Comparison of ENCODE assay signal across 7 cellular contexts in genomic region chr7:41711283-41712064, GRCh38. TPM values are rescaled to one million over a fixed set of nuclear protein-coding genes. Genes with fewer than 3 reads are reported as not detected.
DNase-seq lines count a peak whose midpoint lies in the region; ATAC-seq and TF ChIP-seq lines count a peak whose summit lies in the region.

No MANE protein-coding gene starts in this region.

- no peaks in the 10 kb centered on the region for H3K9me3 Mint-ChIP-seq in endothelial cell (ENCODE audit: unreplicated experiment)
- H3K9me3 Mint-ChIP-seq in neural progenitor cell = no peaks in the 10 kb centered on the region

- H3K4me3 Mint-ChIP-seq in endothelial cell (ENCODE audit: unreplicated experiment) = no peak overlapping the region
- H3K4me3 Mint-ChIP-seq in neural progenitor cell = no peak overlapping the region

- H3K79me2 ChIP-seq in neural progenitor cell (ENCODE audit: low read depth) = no peaks in the 10 kb centered on the region

- no peaks in the 10 kb centered on the region for H3F3A ChIP-seq in neural progenitor cell (ENCODE audit: low read depth)

- no peaks in the 10 kb centered on the region for H3K36me3 ChIP-seq in neural progenitor cell

- no peaks in the 10 kb centered on the region for H3K36me3 Mint-ChIP-seq in endothelial cell (ENCODE audit: low read depth, unreplicated experiment)
- no peaks in the 10 kb centered on the region for H3K36me3 Mint-ChIP-seq in neural progenitor cell

- DNase-seq in GM10266 (ENCODE audit: extremely low spot score) (no peak), NAMALWA (ENCODE audit: low spot score) (peak; percentile 46), endothelial cell (ENCODE audit: low spot score) (peak; percentile 51), neural progenitor cell (ENCODE audit: low spot score) (peak; percentile 62), GM19238 (ENCODE audit: insufficient read length, low spot score) (no peak)
- DNase-seq in activated CD8-positive, alpha-beta memory T cell treated with anti-CD3 and anti-CD28 coated beads, Interleukin-2, amount 50 U/mL, for 4 hours = no peak

- no peak overlapping the region for H3K27ac Mint-ChIP-seq in endothelial cell (ENCODE audit: unreplicated experiment)
- H3K27ac Mint-ChIP-seq in neural progenitor cell = no peak overlapping the region

- H2AFZ ChIP-seq in neural progenitor cell (replicated peaks) = no peak overlapping the region

- no peak overlapping the region for H3K27ac ChIP-seq in neural progenitor cell

- H3K9me3 ChIP-seq in neural progenitor cell (ENCODE audit: low read depth) = no peaks in the 10 kb centered on the region

- H3K27me3 Mint-ChIP-seq in endothelial cell (ENCODE audit: unreplicated experiment) = peaks cover 4% of the 10 kb centered on the region
- H3K27me3 Mint-ChIP-seq in neural progenitor cell (ENCODE audit: insufficient read depth, low read depth) = peaks cover 2% of the 10 kb centered on the region

- TF ChIP-seq CTCF in GM10266 (IDR thresholded peaks at IDR 0.05; ENCODE audit: control insufficient read depth, insufficient read depth, low read depth, missing control alignments) (peak; percentile 22), endothelial cell (IDR thresholded peaks at IDR 0.05; ENCODE audit: unreplicated experiment) (peak; percentile 70), neural progenitor cell (IDR thresholded peaks at IDR 0.05) (peak; percentile 69)

- H3K4me1 ChIP-seq in neural progenitor cell = no peaks in the 10 kb centered on the region

- no peak overlapping the region for H3K4me2 ChIP-seq in neural progenitor cell

- no peak for ATAC-seq in GM19035 (IDR thresholded peaks at IDR 0.05; ENCODE audit: unreplicated experiment)

- H3K9ac ChIP-seq in neural progenitor cell = no peak overlapping the region

- no peak overlapping the region for H3K4me3 ChIP-seq in neural progenitor cell

- peaks cover 16% of the 10 kb centered on the region for H3K27me3 ChIP-seq in neural progenitor cell

- no peaks in the 10 kb centered on the region for H4K20me1 ChIP-seq in neural progenitor cell (ENCODE audit: low read depth)

- H3K4me1 Mint-ChIP-seq in endothelial cell (ENCODE audit: unreplicated experiment) = peaks cover 2% of the 10 kb centered on the region
- H3K4me1 Mint-ChIP-seq in neural progenitor cell = no peaks in the 10 kb centered on the region

RNA-seq across cellular contexts. Expression of gene INHBA, which starts 8.6 kb away (rescaled TPM):
- total RNA-seq in endothelial cell (ENCODE audit: unreplicated experiment) (0.08 TPM), neural progenitor cell (ENCODE audit: low replicate concordance) (0.09 TPM in 1 of 2 replicates, not detected in the other)

Comparison
In these comparisons a context has a peak if more than half of its experiments do, and no peak if none do; other contexts are left out.
1. DNase-seq: peak in NAMALWA (single experiment), endothelial cell (single experiment) and neural progenitor cell (single experiment); none in GM10266 (single experiment), activated CD8-positive, alpha-beta memory T cell treated with anti-CD3 and anti-CD28 coated beads, Interleukin-2, amount 50 U/mL, for 4 hours (single experiment) and GM19238 (single experiment).
2. Peak in every context shown above with its lines, with median percentiles within 50 percentile points of each other: CTCF ChIP-seq.